8 cellular contexts compared by ENCODE assay signal in the genomic region with DNA sequence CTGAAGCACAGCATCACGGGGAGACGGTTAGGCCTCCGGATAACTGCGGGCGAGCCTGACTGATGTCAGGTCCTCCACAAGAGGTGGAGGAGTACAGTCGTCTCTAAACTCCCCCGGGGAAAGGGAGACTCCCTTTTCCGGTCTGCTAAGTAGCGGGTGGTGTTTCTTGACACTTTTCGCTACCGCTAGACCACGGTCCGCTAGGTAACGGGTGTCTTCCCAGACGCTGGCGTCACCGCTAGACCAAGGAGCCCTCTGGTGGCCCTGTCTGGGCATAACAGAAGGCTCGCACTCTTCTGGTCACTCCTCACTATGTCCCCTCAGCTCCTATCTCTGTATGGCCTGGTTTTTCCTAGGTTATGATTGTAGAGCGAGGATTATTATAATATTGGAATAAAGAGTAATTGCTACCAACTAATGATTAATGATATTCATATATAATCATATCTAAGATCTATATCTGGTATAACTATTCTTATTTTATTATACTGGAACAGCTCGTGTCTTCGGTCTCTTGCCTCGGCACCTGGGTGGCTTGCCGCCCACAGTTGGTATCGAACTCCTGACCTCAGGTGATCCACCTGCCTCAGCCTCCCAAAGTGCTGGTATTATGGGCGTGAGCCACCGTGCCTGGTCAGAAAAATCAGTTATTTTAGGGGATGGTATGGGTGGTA. TPM values are rescaled to one million over a fixed set of nuclear protein-coding genes. Genes with fewer than 3 reads are reported as not detected.
DNase-seq lines count a peak whose midpoint lies in the region; ATAC-seq, FAIRE-seq and TF ChIP-seq lines count a peak whose summit lies in the region.
"Not testable (repeated sequence)": the region's sequence is repeated elsewhere in the genome, so short reads cannot be mapped to it uniquely, and the experiment has no call there.

No MANE protein-coding gene starts in this region.

- H3K36me3 Mint-ChIP-seq in natural killer cell: not testable (repeated sequence)

- peak overlapping the region; percentile 28; the same call in 1 of the 2 replicates for H2AFZ ChIP-seq in GM12878 (ENCODE audit: control insufficient read depth, low read depth, low read length)

- TF ChIP-seq POLR2A in GM12878 (IDR thresholded peaks at IDR 0.05; ENCODE audit: low read depth, low read length): not testable (repeated sequence)

- not testable (repeated sequence) for H3K79me2 ChIP-seq in GM12878 (ENCODE audit: control insufficient read depth, insufficient read depth, low read length)

- peak; percentile 32; the same call in 1 of the 2 replicates for TF ChIP-seq RAD21 in GM12878 (IDR thresholded peaks at IDR 0.05; ENCODE audit: insufficient read depth, low read depth, low read length)

- H3K27me3 Mint-ChIP-seq in natural killer cell (ENCODE audit: low read depth in 2 of 2): not testable (repeated sequence)

- WGBS in GM12878 (ENCODE audit: insufficient coverage, insufficient replicate concordance, low lambda C conversion rate, missing lambda C conversion rate): 11% methylated on average over 24 of the region's 26 CpGs

- not testable (repeated sequence) for H3K9me3 ChIP-seq in GM12878 (replicated peaks; ENCODE audit: control insufficient read depth, insufficient read depth, low read length)

- H4K20me1 ChIP-seq in GM12878 (ENCODE audit: control insufficient read depth, insufficient read depth): not testable (repeated sequence)

- not testable (repeated sequence) for H3K27ac ChIP-seq in GM12878 (ENCODE audit: control insufficient read depth, insufficient read depth)

- FAIRE-seq in GM12878 (lab: Jason Lieb, UNC): not testable (repeated sequence)

- intact Hi-C loops in GM12878 (cut with micrococcal nuclease; ENCODE audit: unreplicated experiment): loop anchor here (2.0 to 10.0 kb wide), 3 partner anchors 30 to 112 kb away; a partner anchor contains a TSS
- intact Hi-C loops in natural killer cell (cut with micrococcal nuclease): not testable (repeated sequence)

- not testable (repeated sequence) for H3K9ac ChIP-seq in GM12878 (ENCODE audit: control insufficient read depth, insufficient read depth, low read length)

- in situ Hi-C loops in GM12878 (cut with MboI): not testable (repeated sequence)

- peak; percentile 38 for TF ChIP-seq CTCF in BJ (IDR thresholded peaks at IDR 0.05; ENCODE audit: insufficient read depth, low read depth, low read length)
- TF ChIP-seq CTCF in GM12878 (IDR thresholded peaks at IDR 0.05 in 2 of 3, conservative IDR thresholded peaks at IDR 0.05 in 1 of 3; ENCODE audit: control insufficient read depth in 2 of 3, extremely low read depth in 1 of 3, insufficient read depth in 1 of 3, low read depth in 3 of 3, low read length in 3 of 3): peak; percentile 11 to 29 (median 27); a peak in 3 of 6 replicates
- peak; percentile 57 for TF ChIP-seq CTCF in natural killer cell (IDR thresholded peaks at IDR 0.05)

- TF ChIP-seq EP300 in GM12878 (IDR thresholded peaks at IDR 0.05; ENCODE audit: borderline replicate concordance in 1 of 2, control insufficient read depth in 1 of 2, low read depth in 2 of 2, low read length in 2 of 2): not testable (repeated sequence)

- not testable (repeated sequence) for H3K4me1 ChIP-seq in GM12878 (ENCODE audit: control insufficient read depth, insufficient read depth, low read length)

- H3K9me3 Mint-ChIP-seq in natural killer cell: not testable (repeated sequence)

- H3K36me3 ChIP-seq in BJ (ENCODE audit: control insufficient read depth, insufficient read depth, low read length); H7 (replicated peaks; ENCODE audit: control insufficient read depth, insufficient read depth, low read length); GM12878 (ENCODE audit: control insufficient read depth in 2 of 2, insufficient read depth in 2 of 2, low read length in 1 of 2): not testable (repeated sequence)

- H3K27ac Mint-ChIP-seq in natural killer cell: peak overlapping the region; percentile 48 to 65

- SMC1A ChIA-PET in GM12878 (lab: Charles Lee; ENCODE audit: uncharacterized antibody, unreplicated experiment): interaction anchor here (1.2 to 2.7 kb wide), 3 partner anchors 45 to 514 kb away, joined by 3 to 11 read pairs (median 4); no protein-coding TSS in a partner anchor

- CTCF ChIA-PET in BJ (lab: Yijun Ruan, JAX) (interaction anchor here (1.3 to 4.9 kb wide), 4 partner anchors 11 to 146 kb away, joined by 3 to 18 read pairs (median 9); a partner anchor contains a TSS), GM12878 (lab: Yijun Ruan, JAX) (interaction anchor here (0.7 to 2.7 kb wide), 4 partner anchors 30 to 146 kb away, joined by 3 to 10 read pairs (median 6); a partner anchor contains a TSS)

- not testable (repeated sequence) for BruUV-seq in GM12878 (replicated peaks; lab: Mats Ljungman, UMichigan)

- ATAC-seq in GM12878, natural killer cell: not testable (repeated sequence)

- not testable (repeated sequence) for DNase-seq in BJ (ENCODE audit: low read depth)
- DNase-seq in H7: peak; percentile 41
- peak; percentile 61 for DNase-seq in OCI-M1 (lab: John Stamatoyannopoulos, UW)
- peak; percentile 44 to 49 for DNase-seq in activated CD4-positive, alpha-beta T cell treated with anti-CD3 and anti-CD28 coated beads, Interleukin-2, amount 50 U/mL, for 4 hours
- DNase-seq in GM12878 (ENCODE audit: low read depth, low spot score): peak; percentile 39
- DNase-seq in glomerular visceral epithelial cell (ENCODE audit: extremely low spot score): peak; percentile 61
- peak; percentile 57 for DNase-seq in natural killer cell
- peak; percentile 60 to 61 for DNase-seq in stimulated activated CD4-positive, alpha-beta T cell treated with anti-CD3 and anti-CD28 coated beads, Interleukin-4, amount 100 ng/mL, for 48 hours (ENCODE audit: low read depth in 2 of 2)

- H3K4me3 Mint-ChIP-seq in natural killer cell: peak overlapping the region; percentile 60

- H3K4me2 ChIP-seq in GM12878 (ENCODE audit: control insufficient read depth, insufficient read depth): 0 out of 2 replicates have a peak overlapping the region, but pooled peaks have one; percentile 42

- POLR2A ChIA-PET in BJ (lab: Charles Lee): not testable (repeated sequence)
- POLR2A ChIA-PET in GM12878 (lab: Charles Lee): interaction anchor here (3.2 kb wide), 1 partner anchor 31 kb away, joined by 19 read pairs; a partner anchor contains a TSS

- peaks cover 19 to 27% of the 10 kb centered on the region in 2 donors for H3K4me1 Mint-ChIP-seq in natural killer cell

- RAD21 ChIA-PET in GM12878 (lab: Charles Lee; ENCODE audit: unreplicated experiment): interaction anchor here (1.0 to 2.9 kb wide), 5 partner anchors 30 to 144 kb away, joined by 3 to 14 read pairs (median 5); a partner anchor contains a TSS

- H3K4me3 ChIP-seq in BJ (ENCODE audit: low read depth, low read length); H7 (ENCODE audit: insufficient read depth, low read depth, low read length); GM12878: not testable (repeated sequence)

- H3K27me3 ChIP-seq in BJ (ENCODE audit: control insufficient read depth, insufficient read depth, low read length); H7 (ENCODE audit: control insufficient read depth, insufficient read depth, low read length); GM12878 (replicated peaks in 1 of 2; ENCODE audit: control insufficient read depth in 2 of 2, insufficient read depth in 2 of 2, low read length in 1 of 2): not testable (repeated sequence)

RNA-seq across cellular contexts. Expression of a gene that starts 1.8 kb away (rescaled TPM):
- polyA plus RNA-seq in BJ (2011; rRNA removed) (8.0 and 16.1 TPM in 2 replicates), GM12878 (2011; rRNA removed) (6.0 and 8.6 TPM in 2 replicates), GM12878 (2014; fragmentation: Illumina TruSeq; extraction: Trizol) (1.7 and 5.2 TPM in 2 replicates), GM12878 (2014; fragmentation: Nextera tagmentation; extraction: Ambion mirVana) (1 to 10 TPM in 1 of 2 experiments, under 1 TPM in 1; 0.52 to 1.1 TPM), GM12878 (2014; rRNA removed) (32.1 and 39.5 TPM in 2 replicates), GM12878 (2016; fragmentation: Nextera tagmentation; extraction: Ambion mirVana) (10 to 100 TPM; 13.5 to 14.4 TPM)
- polyA minus RNA-seq in BJ (2011; rRNA and poly(A)+ RNA removed): 4.1 and 6.5 TPM in 2 replicates
- 23.5 and 26.3 TPM in 2 replicates for total RNA-seq in H7 (2014; rRNA removed; shearing (Covaris generic))
- total RNA-seq in GM12878 (2013; cell fraction: nucleolus; rRNA removed): 34.2 and 36.3 TPM in 2 replicates
- total RNA-seq in GM12878 (2014; rRNA removed) (19.1 and 22.6 TPM in 2 replicates), GM12878 (2014; rRNA removed; fragmentation: Illumina TruSeq; extraction: Trizol) (6.3 and 8.2 TPM in 2 replicates), GM12878 (2021) (27.4 and 31.8 TPM in 2 replicates), natural killer cell (10 to 100 TPM; 28.9 to 45.5 (median 43.4) TPM)
- 10.5 TPM for polyA plus RNA-seq in GM12878 (2011; ENCODE audit: low read depth)
- polyA plus RNA-seq in GM12878 (2011; cell fraction: cytosol; rRNA removed): 7.2 and 15.3 TPM in 2 replicates
- polyA plus RNA-seq in GM12878 (2011; cell fraction: nucleus; rRNA removed): 136 and 139 TPM in 2 replicates
- polyA plus RNA-seq in GM12878 (2012): 32.6 and 34.8 TPM in 2 replicates
- 6.9 and 17.4 TPM in 2 replicates for polyA minus RNA-seq in GM12878 (2011; rRNA and poly(A)+ RNA removed)
- polyA minus RNA-seq in GM12878 (2011; cell fraction: cytosol; rRNA and poly(A)+ RNA removed): 3.7 and 6.8 TPM in 2 replicates
- 12.5 and 18.6 TPM in 2 replicates for polyA minus RNA-seq in GM12878 (2011; cell fraction: nucleus; rRNA and poly(A)+ RNA removed)

RNA-seq across cellular contexts. Expression of a gene that starts 30.8 kb away (rescaled TPM):
- polyA plus RNA-seq in BJ (2011; rRNA removed) (24.2 and 27.0 TPM in 2 replicates), GM12878 (2011; rRNA removed) (31.4 and 34.9 TPM in 2 replicates), GM12878 (2014; fragmentation: Illumina TruSeq; extraction: Trizol) (24.6 TPM in 2 replicates), GM12878 (2014; fragmentation: Nextera tagmentation; extraction: Ambion mirVana) (10 to 100 TPM in 1 of 2 experiments, 1 to 10 TPM in 1; 10.0 to 13.2 TPM), GM12878 (2014; rRNA removed) (46.1 and 60.1 TPM in 2 replicates), GM12878 (2016; fragmentation: Nextera tagmentation; extraction: Ambion mirVana) (10 to 100 TPM; 16.9 to 19.3 TPM)
- polyA minus RNA-seq in BJ (2011; rRNA and poly(A)+ RNA removed): 13.1 and 27.6 TPM in 2 replicates
- total RNA-seq in H7 (2014; rRNA removed; shearing (Covaris generic)): 41.2 and 41.4 TPM in 2 replicates
- 64.2 and 75.2 TPM in 2 replicates for total RNA-seq in GM12878 (2013; cell fraction: nucleolus; rRNA removed)
- total RNA-seq in GM12878 (2014; rRNA removed) (30.2 and 35.6 TPM in 2 replicates), GM12878 (2014; rRNA removed; fragmentation: Illumina TruSeq; extraction: Trizol) (29.5 and 29.8 TPM in 2 replicates), GM12878 (2021) (27.2 and 34.6 TPM in 2 replicates), natural killer cell (10 to 100 TPM; 25.6 to 40.9 (median 34.7) TPM)
- 10.8 TPM for polyA plus RNA-seq in GM12878 (2011; ENCODE audit: low read depth)
- polyA plus RNA-seq in GM12878 (2011; cell fraction: cytosol; rRNA removed): 36.6 and 49.2 TPM in 2 replicates
- 78.3 and 86.2 TPM in 2 replicates for polyA plus RNA-seq in GM12878 (2011; cell fraction: nucleus; rRNA removed)
- 20.3 and 30.8 TPM in 2 replicates for polyA plus RNA-seq in GM12878 (2012)
- polyA minus RNA-seq in GM12878 (2011; rRNA and poly(A)+ RNA removed): 25.3 and 35.7 TPM in 2 replicates
- polyA minus RNA-seq in GM12878 (2011; cell fraction: cytosol; rRNA and poly(A)+ RNA removed): 9.9 and 14.3 TPM in 2 replicates
- polyA minus RNA-seq in GM12878 (2011; cell fraction: nucleus; rRNA and poly(A)+ RNA removed): 12.8 and 32.6 TPM in 2 replicates

RNA-seq across cellular contexts. Expression of a gene that starts 44.0 kb away (rescaled TPM):
- not detected in 2 replicates for polyA plus RNA-seq in BJ (2011; rRNA removed)
- not detected in 2 replicates for polyA minus RNA-seq in BJ (2011; rRNA and poly(A)+ RNA removed)
- 0.14 TPM in 1 of 2 replicates, not detected in the other for total RNA-seq in H7 (2014; rRNA removed; shearing (Covaris generic))
- 0.58 and 0.86 TPM in 2 replicates for total RNA-seq in GM12878 (2013; cell fraction: nucleolus; rRNA removed)
- 0.11 TPM in 1 of 2 replicates, not detected in the other for total RNA-seq in GM12878 (2014; rRNA removed)
- total RNA-seq in GM12878 (2014; rRNA removed; fragmentation: Illumina TruSeq; extraction: Trizol): not detected in 2 replicates
- 0.36 and 0.48 TPM in 2 replicates for total RNA-seq in GM12878 (2021)
- not detected for polyA plus RNA-seq in GM12878 (2011; ENCODE audit: low read depth)
- not detected in 2 replicates for polyA plus RNA-seq in GM12878 (2011; rRNA removed)
- polyA plus RNA-seq in GM12878 (2011; cell fraction: cytosol; rRNA removed): not detected in 2 replicates
- not detected in 2 replicates for polyA plus RNA-seq in GM12878 (2011; cell fraction: nucleus; rRNA removed)
- polyA plus RNA-seq in GM12878 (2012): 0.11 and 0.15 TPM in 2 replicates
- not detected in 2 replicates for polyA plus RNA-seq in GM12878 (2014; fragmentation: Illumina TruSeq; extraction: Trizol)
- not detected for polyA plus RNA-seq in GM12878 (2014; fragmentation: Nextera tagmentation; extraction: Ambion mirVana)
- 0.19 TPM in 1 of 2 replicates, not detected in the other for polyA plus RNA-seq in GM12878 (2014; rRNA removed)
- polyA plus RNA-seq in GM12878 (2016; fragmentation: Nextera tagmentation; extraction: Ambion mirVana): under 1 TPM in 1 of 2 experiments, not detected in 1; 0.09 TPM
- not detected in 2 replicates for polyA minus RNA-seq in GM12878 (2011; rRNA and poly(A)+ RNA removed)
- not detected in 2 replicates for polyA minus RNA-seq in GM12878 (2011; cell fraction: cytosol; rRNA and poly(A)+ RNA removed)
- polyA minus RNA-seq in GM12878 (2011; cell fraction: nucleus; rRNA and poly(A)+ RNA removed): 0.29 and 0.48 TPM in 2 replicates
- total RNA-seq in natural killer cell: under 1 TPM in 1 of 3 donors, not detected in 2; 0.88 TPM

RNA-seq across cellular contexts. Expression of a gene that starts 46.0 kb away (rescaled TPM):
- 29.6 and 43.8 TPM in 2 replicates for polyA plus RNA-seq in BJ (2011; rRNA removed)
- polyA minus RNA-seq in BJ (2011; rRNA and poly(A)+ RNA removed): 9.9 and 13.1 TPM in 2 replicates
- total RNA-seq in H7 (2014; rRNA removed; shearing (Covaris generic)): 64.1 and 78.2 TPM in 2 replicates
- 39.4 and 41.5 TPM in 2 replicates for total RNA-seq in GM12878 (2013; cell fraction: nucleolus; rRNA removed)
- 75.7 and 80.5 TPM in 2 replicates for total RNA-seq in GM12878 (2014; rRNA removed)
- 40.7 and 43.5 TPM in 2 replicates for total RNA-seq in GM12878 (2014; rRNA removed; fragmentation: Illumina TruSeq; extraction: Trizol)
- 80.5 and 82.4 TPM in 2 replicates for total RNA-seq in GM12878 (2021)
- polyA plus RNA-seq in GM12878 (2011; ENCODE audit: low read depth): 17.2 TPM
- 42.8 and 54.3 TPM in 2 replicates for polyA plus RNA-seq in GM12878 (2011; rRNA removed)
- polyA plus RNA-seq in GM12878 (2011; cell fraction: cytosol; rRNA removed): 74.4 and 85.1 TPM in 2 replicates
- 60.3 and 64.3 TPM in 2 replicates for polyA plus RNA-seq in GM12878 (2011; cell fraction: nucleus; rRNA removed)
- polyA plus RNA-seq in GM12878 (2012): 30.3 and 35.9 TPM in 2 replicates
- polyA plus RNA-seq in GM12878 (2014; fragmentation: Illumina TruSeq; extraction: Trizol): 13.1 and 33.4 TPM in 2 replicates
- 10 to 100 TPM in 1 of 2 experiments, 1 to 10 TPM in 1; 7.0 to 20.5 TPM for polyA plus RNA-seq in GM12878 (2014; fragmentation: Nextera tagmentation; extraction: Ambion mirVana)
- polyA plus RNA-seq in GM12878 (2014; rRNA removed): 64.4 and 72.1 TPM in 2 replicates
- polyA plus RNA-seq in GM12878 (2016; fragmentation: Nextera tagmentation; extraction: Ambion mirVana): 100 to 1,000 TPM; 220 TPM
- polyA minus RNA-seq in GM12878 (2011; rRNA and poly(A)+ RNA removed): 14.6 and 20.0 TPM in 2 replicates
- polyA minus RNA-seq in GM12878 (2011; cell fraction: cytosol; rRNA and poly(A)+ RNA removed): 12.0 and 17.3 TPM in 2 replicates
- 10.8 and 17.8 TPM in 2 replicates for polyA minus RNA-seq in GM12878 (2011; cell fraction: nucleus; rRNA and poly(A)+ RNA removed)
- total RNA-seq in natural killer cell: 10 to 100 TPM; 15.4 to 17.5 (median 15.6) TPM
